Comparison of ENCODE assay signal across 8 cellular contexts in the genomic region with DNA sequence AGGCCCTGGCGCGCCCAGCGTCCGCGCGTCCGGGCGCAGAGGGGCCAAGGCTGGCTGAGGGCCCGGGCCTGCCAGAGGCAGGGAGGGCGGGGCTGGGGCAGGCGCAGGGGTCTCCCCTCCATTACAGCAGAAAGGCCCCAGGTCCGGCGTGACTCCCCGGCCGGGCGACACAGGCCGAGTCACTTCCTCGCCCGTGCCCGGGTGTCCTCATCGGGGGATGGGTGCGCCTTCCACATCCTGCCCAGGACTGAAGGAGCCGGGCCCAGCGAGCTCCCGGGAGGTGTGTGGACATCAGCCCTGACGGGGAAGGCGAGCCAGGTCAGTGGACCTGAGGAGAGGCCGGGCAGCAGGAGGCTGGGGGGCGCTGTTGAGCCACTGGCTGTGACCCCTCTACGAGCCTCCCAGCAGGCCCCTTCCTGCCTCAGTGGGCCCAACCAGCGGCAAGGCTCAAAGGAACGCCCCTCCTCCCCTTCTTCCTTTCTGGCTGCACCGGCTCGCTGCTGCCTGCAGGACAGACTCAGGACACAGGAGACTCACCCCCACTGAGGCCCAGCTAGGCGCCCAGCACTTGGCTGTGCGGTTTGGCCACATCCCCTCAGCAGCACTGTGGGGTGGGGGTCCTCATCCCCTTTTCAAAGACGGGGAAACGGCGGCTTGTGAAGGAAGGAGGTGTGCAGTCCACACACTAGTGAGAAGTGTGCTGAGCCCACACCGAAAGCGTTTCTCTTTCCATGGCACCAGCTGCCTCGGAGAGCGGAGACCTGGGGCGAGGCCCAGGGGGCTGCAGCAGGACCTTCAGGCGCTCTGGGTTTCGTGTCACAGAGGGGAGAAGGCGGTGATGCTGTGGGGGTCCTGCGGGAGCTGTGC. TPM values are rescaled to one million over a fixed set of nuclear protein-coding genes. Genes with fewer than 3 reads are reported as not detected.
DNase-seq lines count a peak whose midpoint lies in the region; ATAC-seq and TF ChIP-seq lines count a peak whose summit lies in the region.

No MANE protein-coding gene starts in this region.

- H3K27me3 ChIP-seq in SJCRH30 (no peaks in the 10 kb centered on the region), sigmoid colon (peaks cover 0 to 22% (median 3%) of the 10 kb centered on the region in 3 donors)

- H3K36me3 ChIP-seq in SJCRH30 (no peaks in the 10 kb centered on the region), sigmoid colon (no peaks in the 10 kb centered on the region)

- H3K4me3 ChIP-seq in SJCRH30 (peak overlapping the region; percentile 23; the same call in 1 of the 2 replicates), sigmoid colon (peak overlapping the region; percentile 44 to 78 (median 64))

- H3K4me1 ChIP-seq in SJCRH30, result peaks cover 31% of the 10 kb centered on the region
- H3K4me1 ChIP-seq in sigmoid colon, result peaks cover 0 to 78% (median 66%) of the 10 kb centered on the region in 4 donors

- H3K9me3 ChIP-seq in SJCRH30 (replicated peaks), result no peaks in the 10 kb centered on the region
- no peaks in the 10 kb centered on the region for H3K9me3 ChIP-seq in sigmoid colon

- peak; percentile 51 for TF ChIP-seq CTCF in GM12872 (IDR thresholded peaks at IDR 0.05; ENCODE audit: insufficient read depth, low read depth, low read length)
- peak in 2 of 4 experiments; percentile 33 to 46 for TF ChIP-seq CTCF in sigmoid colon (IDR thresholded peaks at IDR 0.05)

- DNase-seq in SJCRH30 (no peak), left cardiac atrium (peak; percentile 75), sigmoid colon (peak; percentile 87), middle frontal gyrus (ENCODE audit: extremely low spot score, low spot score) (no peak)
- DNase-seq in stimulated activated CD4-positive, alpha-beta T cell treated with anti-CD3 and anti-CD28 coated beads, Interleukin-4, amount 100 ng/mL, for 24 hours, result no peak

- no peak for TF ChIP-seq EP300 in sigmoid colon (IDR thresholded peaks at IDR 0.05)

- 16 to 18% methylated on average over 48 of the region's 48 CpGs for WGBS in sigmoid colon, 2 donors

- ATAC-seq in left cardiac atrium (peak; percentile 9 to 23), HG03439 (IDR thresholded peaks at IDR 0.05; ENCODE audit: unreplicated experiment) (no peak), HG03135 (IDR thresholded peaks at IDR 0.05; ENCODE audit: unreplicated experiment) (no peak)

- no peak for TF ChIP-seq POLR2A in sigmoid colon (IDR thresholded peaks at IDR 0.05)

- intact Hi-C loops in left cardiac atrium (cut with DNase I) (no loop called here), sigmoid colon (cut with DNase I) (no loop called here)

- no peak overlapping the region for H3K27ac ChIP-seq in SJCRH30
- peak overlapping the region; percentile 83 to 87 (median 86) for H3K27ac ChIP-seq in sigmoid colon

RNA-seq across cellular contexts. Expression of a gene that starts 0.6 kb away (rescaled TPM):
- 4.6 and 5.9 TPM in 2 replicates for total RNA-seq in SJCRH30 (2014; rRNA removed; shearing (Covaris generic))
- total RNA-seq in left cardiac atrium (10 to 100 TPM; 60.2 to 72.0 TPM), sigmoid colon (10 to 100 TPM; 21.2 to 59.1 (median 36.6) TPM)
- polyA plus RNA-seq in sigmoid colon, result 10 to 100 TPM; 11.8 to 68.0 (median 28.8) TPM

RNA-seq across cellular contexts. Expression of a gene that starts 29.3 kb away (rescaled TPM):
- not detected in 2 replicates for total RNA-seq in SJCRH30 (2014; rRNA removed; shearing (Covaris generic))
- total RNA-seq in left cardiac atrium, result under 1 TPM; 0.91 to 0.92 TPM
- 1 to 10 TPM in 2 of 4 donors, under 1 TPM in 2; 0.36 to 1.8 (median 0.90) TPM for total RNA-seq in sigmoid colon
- polyA plus RNA-seq in sigmoid colon, result 10 to 100 TPM in 1 of 3 donors, 1 to 10 TPM in 2; 3.0 to 23.8 (median 6.0) TPM

RNA-seq across cellular contexts. Expression of a gene that starts 39.9 kb away (rescaled TPM):
- not detected in 2 replicates for total RNA-seq in SJCRH30 (2014; rRNA removed; shearing (Covaris generic))
- total RNA-seq in left cardiac atrium, result under 1 TPM in 1 of 2 donors, not detected in 1; 0.47 TPM
- not detected for total RNA-seq in sigmoid colon
- polyA plus RNA-seq in sigmoid colon, result under 1 TPM in 1 of 3 donors, not detected in 2; 0.17 TPM

Comparison
In these comparisons a context has a peak if more than half of its experiments do, and no peak if none do; other contexts are left out.
1. DNase-seq: peak in left cardiac atrium (single experiment) and sigmoid colon (single experiment); none in SJCRH30 (0 of 2), middle frontal gyrus (single experiment) and stimulated activated CD4-positive, alpha-beta T cell treated with anti-CD3 and anti-CD28 coated beads, Interleukin-4, amount 100 ng/mL, for 24 hours (single experiment).
2. ATAC-seq: peak in left cardiac atrium (2 of 2); none in HG03439 (single experiment) and HG03135 (single experiment).